ENCODE assay signal across 8 cellular contexts in the genomic region with DNA sequence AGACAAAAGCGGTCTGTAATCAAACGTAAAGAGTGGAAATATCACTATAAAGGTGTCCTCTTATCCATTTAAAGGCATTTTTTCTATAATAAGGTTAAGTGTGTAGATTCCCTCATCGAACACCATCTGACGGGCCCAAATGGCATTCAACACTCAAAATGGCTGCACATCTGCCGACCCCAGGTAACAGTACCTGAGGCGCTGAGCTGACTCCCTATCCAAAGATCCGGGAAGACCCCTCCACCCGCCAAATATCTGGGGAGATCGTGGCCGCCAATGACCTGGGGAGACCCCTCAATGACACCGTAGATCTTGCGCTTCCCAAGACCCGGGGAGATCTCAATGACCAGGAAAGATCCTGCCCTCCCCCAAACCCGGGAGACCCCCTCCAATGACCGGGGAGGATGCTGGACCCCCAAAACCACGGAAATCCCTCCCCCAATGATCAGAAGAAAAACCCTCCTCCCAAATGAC. TPM values are rescaled to one million over a fixed set of nuclear protein-coding genes. Genes with fewer than 3 reads are reported as not detected.
DNase-seq lines count a peak whose midpoint lies in the region; ATAC-seq, FAIRE-seq and TF ChIP-seq lines count a peak whose summit lies in the region.

No MANE protein-coding gene starts in this region.

- H3K14ac ChIP-seq in IMR-90 (replicated peaks; ENCODE audit: low read depth, low read length): peak overlapping the region; percentile 97

- H3K9ac ChIP-seq in IMR-90 (ENCODE audit: low read depth, low read length): peak overlapping the region; percentile 91

- H3K4me3 ChIP-seq in IMR-90 (ENCODE audit: insufficient read depth, low read depth, low read length) (peak overlapping the region; percentile 79), esophagus (ENCODE audit: low read depth in 1 of 2, low read length in 2 of 2) (peak overlapping the region; percentile 87 to 99), ovary (peak overlapping the region; percentile 87)

- H4K20me1 ChIP-seq in IMR-90 (ENCODE audit: insufficient read depth, low read length): peaks cover 40% of the 10 kb centered on the region

- H3K18ac ChIP-seq in IMR-90 (ENCODE audit: low read depth, low read length): peak overlapping the region; percentile 74

- TF ChIP-seq POLR2A in IMR-90 (IDR thresholded peaks at IDR 0.05; ENCODE audit: low read depth, low read length) (no peak), ovary (IDR thresholded peaks at IDR 0.05) (no peak), H54 (IDR thresholded peaks at IDR 0.05; ENCODE audit: low read depth, low read length) (no peak)

- FAIRE-seq in H54 (lab: Jason Lieb, UNC): no peak

- WGBS in IMR-90 (ENCODE audit: extremely low coverage in 2 of 2, insufficient read length in 1 of 2), 2 experiments: 3% methylated on average over 6 of the region's 16 CpGs; no CpG with 5 or more reads in 1 of the 2 experiments
- WGBS in esophagus, 2 donors: 0 to 1% methylated on average over 16 of the region's 16 CpGs
- 0 to 2% (median 0%) methylated on average over 12 to 16 of the region's 16 CpGs for WGBS in ovary, 3 donors

- dilution Hi-C loops in IMR-90 (cut with HindIII; ENCODE audit: low sequenced_read_pairs, unreplicated experiment): no loop called here

- intact Hi-C loops in IMR-90 (cut with micrococcal nuclease): no loop called here
- intact Hi-C loops in ovary (cut with DNase I): no loop called here

- peak overlapping the region; percentile 95 for H3K4ac ChIP-seq in IMR-90 (ENCODE audit: low read depth, low read length)

- H3K9me3 ChIP-seq in IMR-90 (ENCODE audit: control insufficient read depth, insufficient read depth, low read length) (no peaks in the 10 kb centered on the region), esophagus (ENCODE audit: control insufficient read depth in 2 of 2, insufficient read depth in 1 of 2, low read depth in 1 of 2, low read length in 1 of 2) (no peaks in the 10 kb centered on the region), ovary (no peaks in the 10 kb centered on the region)

- H2BK120ac ChIP-seq in IMR-90 (ENCODE audit: low read depth, low read length): peak overlapping the region; percentile 30

- no peak for TF ChIP-seq CTCF in 22Rv1 (IDR thresholded peaks at IDR 0.05)
- TF ChIP-seq CTCF in IMR-90 (conservative IDR thresholded peaks at IDR 0.05; ENCODE audit: low read depth, low read length): no peak
- no peak for TF ChIP-seq CTCF in ovary (IDR thresholded peaks at IDR 0.05)

- H3K79me1 ChIP-seq in IMR-90 (ENCODE audit: low read depth in 1 of 2, low read length in 2 of 2): peaks cover 0 to 27% of the 10 kb centered on the region in 2 experiments; a peak in 3 of 4 replicates

- H3K4me1 ChIP-seq in IMR-90 (ENCODE audit: control insufficient read depth, insufficient read depth, low read length) (peaks cover 8% of the 10 kb centered on the region), esophagus (ENCODE audit: control insufficient read depth in 2 of 2, insufficient read depth in 2 of 2, low read length in 1 of 2) (peaks cover 3 to 10% of the 10 kb centered on the region in 2 donors), ovary (ENCODE audit: insufficient read depth) (peaks cover 10% of the 10 kb centered on the region)

- CTCF ChIA-PET in IMR-90 (lab: Yijun Ruan, JAX): interaction anchor here (0.5 to 1.2 kb wide), 4 partner anchors 23 to 722 kb away, joined by 3 to 8 read pairs (median 5); no protein-coding TSS in a partner anchor
- CTCF ChIA-PET in activated CD8-positive, alpha-beta T cell treated with anti-CD3 and anti-CD28 coated beads, Interleukin-2, amount 10 ng/mL, durations not matched to agents 7 days and 5 days (lab: Charles Lee): interaction anchor here (0.9 to 2.1 kb wide), 8 partner anchors 10 to 437 kb away, joined by 3 to 13 read pairs (median 4); partner anchors contain the start of genes NCKIPSD, QRICH1 and WDR6

- peaks cover 19% of the 10 kb centered on the region for H3K9me1 ChIP-seq in IMR-90 (ENCODE audit: insufficient read depth, low read length)

- in situ Hi-C loops in IMR-90 (cut with MboI; ENCODE audit: low sequenced_read_pairs): no loop called here

- peak overlapping the region; percentile 82 for H3K4me2 ChIP-seq in IMR-90 (ENCODE audit: low read depth, low read length)

- peaks cover 39% of the 10 kb centered on the region for H3K4me1 Mint-ChIP-seq in activated CD8-positive, alpha-beta T cell treated with anti-CD3 and anti-CD28 coated beads, Interleukin-2, amount 10 ng/mL, durations not matched to agents 7 days and 5 days (ENCODE audit: low read depth)

- DNase-seq in IMR-90 (no peak), ovary (peak in 2 of 5 donors; percentile 18 to 51), H54 (ENCODE audit: insufficient read length, low spot score) (no peak), HK-2 (ENCODE audit: unreplicated experiment) (no peak)
- DNase-seq in activated CD8-positive, alpha-beta T cell treated with anti-CD3 and anti-CD28 coated beads, Interleukin-2, amount 10 ng/mL, durations not matched to agents 7 days and 5 days: peak; percentile 54

- no peak for TF ChIP-seq EP300 in ovary (IDR thresholded peaks at IDR 0.05)

- peak overlapping the region; percentile 99 for H2AK9ac ChIP-seq in IMR-90 (replicated peaks; ENCODE audit: low read depth, low read length, poor library complexity)

- H3K23ac ChIP-seq in IMR-90 (ENCODE audit: low read depth, low read length): peak overlapping the region; percentile 82

- no peaks in the 10 kb centered on the region for H3K9me3 Mint-ChIP-seq in activated CD8-positive, alpha-beta T cell treated with anti-CD3 and anti-CD28 coated beads, Interleukin-2, amount 10 ng/mL, durations not matched to agents 7 days and 5 days (ENCODE audit: insufficient read depth)

- peaks cover 19% of the 10 kb centered on the region for H3K27me3 Mint-ChIP-seq in activated CD8-positive, alpha-beta T cell treated with anti-CD3 and anti-CD28 coated beads, Interleukin-2, amount 10 ng/mL, durations not matched to agents 7 days and 5 days (ENCODE audit: low read depth)

- POLR2A ChIA-PET in IMR-90 (lab: Charles Lee; ENCODE audit: unreplicated experiment): interaction anchor here (0.6 kb wide), 1 partner anchor 16 kb away, joined by 3 read pairs; no protein-coding TSS in a partner anchor
- POLR2A ChIA-PET in activated CD8-positive, alpha-beta T cell treated with anti-CD3 and anti-CD28 coated beads, Interleukin-2, amount 10 ng/mL, durations not matched to agents 7 days and 5 days (lab: Charles Lee): interaction anchor here (0.6 to 2.2 kb wide), 28 partner anchors 8 to 754 kb away, joined by 3 to 9 read pairs (median 4); partner anchors contain the start of genes ARIH2, CELSR3, DAG1 and NCKIPSD

- no peak for TF ChIP-seq RAD21 in IMR-90 (IDR thresholded peaks at IDR 0.05; ENCODE audit: low read length)

- H3K27me3 ChIP-seq in IMR-90 (ENCODE audit: control insufficient read depth, insufficient read depth, low read length) (no peaks in the 10 kb centered on the region), esophagus (ENCODE audit: control insufficient read depth in 1 of 2, insufficient read depth in 2 of 2, low read length in 2 of 2) (no peaks in the 10 kb centered on the region), ovary (no peaks in the 10 kb centered on the region)

- peak overlapping the region; percentile 82 for H2AK5ac ChIP-seq in IMR-90 (ENCODE audit: low read depth, low read length)

- peak overlapping the region; percentile 74 to 95 for H4K8ac ChIP-seq in IMR-90 (ENCODE audit: low read depth in 2 of 2, low read length in 2 of 2)

- 0 out of 3 replicates have a peak overlapping the region, but pooled peaks have one; percentile 11 for H2BK15ac ChIP-seq in IMR-90 (ENCODE audit: low read depth, low read length)

- H2BK5ac ChIP-seq in IMR-90 (ENCODE audit: low read depth, low read length, poor library complexity, severe bottlenecking): peak overlapping the region; percentile 66

- ATAC-seq in IMR-90 (ENCODE audit: low read depth): peak; percentile 4; the same call in 1 of the 2 replicates
- no peak for ATAC-seq in activated CD8-positive, alpha-beta T cell treated with anti-CD3 and anti-CD28 coated beads, Interleukin-2, amount 10 ng/mL, durations not matched to agents 7 days and 5 days
- no peak for ATAC-seq in HG03520 (IDR thresholded peaks at IDR 0.05; ENCODE audit: unreplicated experiment)

- H3K36me3 ChIP-seq in IMR-90 (ENCODE audit: control insufficient read depth, insufficient read depth, low read length) (peaks cover 18% of the 10 kb centered on the region), esophagus (ENCODE audit: control insufficient read depth in 2 of 2, insufficient read depth in 2 of 2, low read length in 1 of 2) (peaks cover 3 to 11% of the 10 kb centered on the region in 2 donors), ovary (no peaks in the 10 kb centered on the region)

- H3K27ac Mint-ChIP-seq in activated CD8-positive, alpha-beta T cell treated with anti-CD3 and anti-CD28 coated beads, Interleukin-2, amount 10 ng/mL, durations not matched to agents 7 days and 5 days: peak overlapping the region; percentile 98

- peak overlapping the region; percentile 83; the same call in 1 of the 2 replicates for H4K91ac ChIP-seq in IMR-90 (ENCODE audit: insufficient read depth, low read depth, low read length)

- H2AFZ ChIP-seq in IMR-90 (replicated peaks; ENCODE audit: low read length, poor library complexity): peak overlapping the region; percentile 59

- H3K4me3 Mint-ChIP-seq in activated CD8-positive, alpha-beta T cell treated with anti-CD3 and anti-CD28 coated beads, Interleukin-2, amount 10 ng/mL, durations not matched to agents 7 days and 5 days: peak overlapping the region; percentile 99

- BruUV-seq in IMR-90 (replicated peaks; lab: Mats Ljungman, UMichigan): no TSS peak

- H3K56ac ChIP-seq in IMR-90 (ENCODE audit: extremely low read depth, insufficient read depth, low read length): peak overlapping the region; percentile 86

- H3K27ac ChIP-seq in 22Rv1 (peak overlapping the region; percentile 79), IMR-90 (ENCODE audit: insufficient read depth, low read length) (peak overlapping the region; percentile 78), esophagus (ENCODE audit: low read depth in 2 of 2, low read length in 1 of 2) (peak overlapping the region; percentile 79 to 92), ovary (peak overlapping the region; percentile 35 to 58)

- H3K36me3 Mint-ChIP-seq in activated CD8-positive, alpha-beta T cell treated with anti-CD3 and anti-CD28 coated beads, Interleukin-2, amount 10 ng/mL, durations not matched to agents 7 days and 5 days (ENCODE audit: low read depth): peaks cover 36% of the 10 kb centered on the region

- H4K5ac ChIP-seq in IMR-90 (ENCODE audit: low read depth, low read length): peak overlapping the region; percentile 85

- no peak overlapping the region for H2BK20ac ChIP-seq in IMR-90 (ENCODE audit: low read depth, low read length)

RNA-seq across cellular contexts. Expression of gene IP6K2, which starts 0.5 kb away (rescaled TPM):
- total RNA-seq in IMR-90 (2012; rRNA removed) (73.7 and 76.9 TPM in 2 replicates), ovary (100 to 1,000 TPM in 2 of 7 donors, 10 to 100 TPM in 5; 51.8 to 132 (median 62.5) TPM)
- polyA plus RNA-seq in IMR-90 (2012; rRNA removed) (155 and 169 TPM in 2 replicates), esophagus (100 to 1,000 TPM in 1 of 2 donors, 10 to 100 TPM in 1; 67.8 to 110 TPM), ovary (100 to 1,000 TPM; 114 to 119 TPM)
- 86.6 and 128 TPM in 2 replicates for polyA plus RNA-seq in IMR-90 (2012; cell fraction: cytosol; rRNA removed)
- 518 and 581 TPM in 2 replicates for polyA plus RNA-seq in IMR-90 (2012; cell fraction: nucleus; rRNA removed; ENCODE audit: low replicate concordance)
- total RNA-seq in activated CD8-positive, alpha-beta T cell treated with anti-CD3 and anti-CD28 coated beads, Interleukin-2, amount 10 ng/mL, durations not matched to agents 7 days and 5 days: 10 to 100 TPM; 49.6 to 50.4 TPM

RNA-seq across cellular contexts. Expression of gene NCKIPSD, which starts 30.8 kb away (rescaled TPM):
- total RNA-seq in IMR-90 (2012; rRNA removed) (21.0 and 21.9 TPM in 2 replicates), ovary (10 to 100 TPM; 30.5 to 58.6 (median 36.3) TPM)
- polyA plus RNA-seq in IMR-90 (2012; rRNA removed) (38.3 and 42.3 TPM in 2 replicates), esophagus (1 to 10 TPM; 7.6 to 8.2 TPM), ovary (10 to 100 TPM in 1 of 2 donors, 1 to 10 TPM in 1; 8.0 to 23.2 TPM)
- polyA plus RNA-seq in IMR-90 (2012; cell fraction: cytosol; rRNA removed): 15.5 and 40.7 TPM in 2 replicates
- polyA plus RNA-seq in IMR-90 (2012; cell fraction: nucleus; rRNA removed; ENCODE audit: low replicate concordance): 71.9 and 123 TPM in 2 replicates
- 10 to 100 TPM; 56.5 to 57.1 TPM for total RNA-seq in activated CD8-positive, alpha-beta T cell treated with anti-CD3 and anti-CD28 coated beads, Interleukin-2, amount 10 ng/mL, durations not matched to agents 7 days and 5 days

RNA-seq across cellular contexts. Expression of gene CELSR3, which starts 53.9 kb away (rescaled TPM):
- total RNA-seq in IMR-90 (2012; rRNA removed) (0.18 and 0.28 TPM in 2 replicates), ovary (1 to 10 TPM in 3 of 7 donors, under 1 TPM in 4; 0.23 to 3.4 (median 0.92) TPM)
- polyA plus RNA-seq in IMR-90 (2012; rRNA removed) (0.59 and 0.63 TPM in 2 replicates), esophagus (under 1 TPM; 0.36 to 0.77 TPM), ovary (under 1 TPM; 0.48 to 0.69 TPM)
- polyA plus RNA-seq in IMR-90 (2012; cell fraction: cytosol; rRNA removed): 0.21 and 0.46 TPM in 2 replicates
- 2.5 and 3.7 TPM in 2 replicates for polyA plus RNA-seq in IMR-90 (2012; cell fraction: nucleus; rRNA removed; ENCODE audit: low replicate concordance)
- total RNA-seq in activated CD8-positive, alpha-beta T cell treated with anti-CD3 and anti-CD28 coated beads, Interleukin-2, amount 10 ng/mL, durations not matched to agents 7 days and 5 days: 10 to 100 TPM; 19.5 to 20.2 TPM

Comparison
In these comparisons a context has a peak if more than half of its experiments do, and no peak if none do; other contexts are left out.
1. RNA of gene CELSR3, which starts 53.9 kb away (total RNA-seq): 19.5 to 20.2 TPM in activated CD8-positive, alpha-beta T cell treated with anti-CD3 and anti-CD28 coated beads, Interleukin-2, amount 10 ng/mL, durations not matched to agents 7 days and 5 days; 0.23 to 3.4 TPM in ovary and 0.18 to 0.28 TPM in IMR-90; every median in the first group is over 4 times any median in the second.
2. Peak in every context shown above with its lines, with median percentiles within 50 percentile points of each other: H3K27ac ChIP-seq and H3K4me3 ChIP-seq.